Comparison of ENCODE assay signal across 32 cellular contexts in genomic region chr9:4504250-4504649, GRCh38. TPM values are rescaled to one million over a fixed set of nuclear protein-coding genes. Genes with fewer than 3 reads are reported as not detected.
"Had no signal": no experiment of that assay in that cellular context is flagged by ENCODE, and none has a peak within 500 bp of the region (broad histone marks: within the 10 kb centered on the region; RNA-seq: fewer than 3 reads in every experiment).

No MANE protein-coding gene starts in this region.

- H3K9me3 Mint-ChIP-seq: activated CD4-positive, alpha-beta memory T cell treated with anti-CD3 and anti-CD28 coated beads for 36 hours; activated naive CD4-positive, alpha-beta T cell treated with anti-CD3 and anti-CD28 coated beads for 36 hours; activated naive CD4-positive, alpha-beta T cell treated with anti-CD3 and anti-CD28 coated beads, Interleukin-2, amount 50 U/mL, for 72 hours; activated T-helper 1 cell treated with anti-CD3 and anti-CD28 coated beads, Interleukin-12 subunit alpha, Interleukin-12 subunit beta, Interleukin-2, Interleukin-4 antibody, amounts not matched to agents 30 ng/mL and 10 ng/mL and 1 ng/mL, durations not matched to agents 14 hours and 24 hours and 36 hours; activated T-helper 2 cell treated with anti-CD3 and anti-CD28 coated beads, Interferon-gamma antibody, Interleukin-2, Interleukin-4, amounts not matched to agents 10 μg/mL and 5 μg/mL and 100 μg/mL, durations not matched to agents 14 hours and 24 hours and 36 hours; dendritic cell treated with granulocyte-macrophage colony-stimulating factor and Interleukin-4, amounts not matched to agents 40 ng/mL and 50 ng/mL, for 4 days had no signal

- H3K27me3 Mint-ChIP-seq: activated CD4-positive, alpha-beta memory T cell treated with anti-CD3 and anti-CD28 coated beads for 36 hours; activated CD4-positive, alpha-beta T cell treated with anti-CD3 and anti-CD28 coated beads, Interleukin-2, amount 10 ng/mL, durations not matched to agents 24 days and 14 days; brain; dendritic cell treated with granulocyte-macrophage colony-stimulating factor and Interleukin-4, amounts not matched to agents 40 ng/mL and 50 ng/mL, for 4 days had no signal

- H3K27ac ChIP-seq: ascending aorta, breast epithelium, cardiac muscle cell, coronary artery, dorsolateral prefrontal cortex, esophagus muscularis mucosa, foreskin keratinocyte, gastrocnemius medialis, heart left ventricle had no signal

- H3K36me3 Mint-ChIP-seq: activated CD4-positive, alpha-beta memory T cell treated with anti-CD3 and anti-CD28 coated beads for 36 hours; activated CD8-positive, alpha-beta memory T cell treated with anti-CD3 and anti-CD28 coated beads, Interleukin-2, amount 10 ng/mL, durations not matched to agents 7 days and 5 days; activated naive CD4-positive, alpha-beta T cell treated with anti-CD3 and anti-CD28 coated beads, Interleukin-2, amount 50 U/mL, for 72 hours; activated naive CD8-positive, alpha-beta T cell treated with anti-CD3 and anti-CD28 coated beads, Interleukin-2, amount 10 ng/mL, durations not matched to agents 7 days and 5 days had no signal

- H3K27ac Mint-ChIP-seq: activated CD4-positive, alpha-beta memory T cell treated with anti-CD3 and anti-CD28 coated beads for 36 hours; activated CD4-positive, alpha-beta T cell treated with anti-CD3 and anti-CD28 coated beads for 36 hours; activated CD4-positive, alpha-beta T cell treated with anti-CD3 and anti-CD28 coated beads, Interleukin-2, amount 10 ng/mL, durations not matched to agents 24 days and 14 days; activated CD8-positive, alpha-beta memory T cell treated with anti-CD3 and anti-CD28 coated beads, Interleukin-2, amount 10 ng/mL, durations not matched to agents 7 days and 5 days; activated CD8-positive, alpha-beta T cell treated with anti-CD3 and anti-CD28 coated beads, Interleukin-2, amount 10 ng/mL, durations not matched to agents 7 days and 5 days; activated naive CD4-positive, alpha-beta T cell treated with anti-CD3 and anti-CD28 coated beads for 36 hours; activated naive CD4-positive, alpha-beta T cell treated with anti-CD3 and anti-CD28 coated beads, Interleukin-2, amount 50 U/mL, for 72 hours; activated naive CD8-positive, alpha-beta T cell treated with anti-CD3 and anti-CD28 coated beads, Interleukin-2, amount 10 ng/mL, durations not matched to agents 7 days and 5 days; activated T-helper 1 cell treated with anti-CD3 and anti-CD28 coated beads, Interleukin-12 subunit alpha, Interleukin-12 subunit beta, Interleukin-2, Interleukin-4 antibody, amounts not matched to agents 30 ng/mL and 10 ng/mL and 1 ng/mL, durations not matched to agents 14 hours and 24 hours and 36 hours; activated T-helper 2 cell treated with anti-CD3 and anti-CD28 coated beads, Interferon-gamma antibody, Interleukin-2, Interleukin-4, amounts not matched to agents 10 μg/mL and 5 μg/mL and 100 μg/mL, durations not matched to agents 14 hours and 24 hours and 36 hours; brain; dendritic cell treated with granulocyte-macrophage colony-stimulating factor and Interleukin-4, amounts not matched to agents 40 ng/mL and 50 ng/mL, for 4 days had no signal

- ATAC-seq: activated CD4-positive, alpha-beta T cell treated with anti-CD3 and anti-CD28 coated beads for 36 hours; activated CD8-positive, alpha-beta memory T cell treated with anti-CD3 and anti-CD28 coated beads, Interleukin-2, amount 10 ng/mL, durations not matched to agents 7 days and 5 days; activated CD8-positive, alpha-beta T cell treated with anti-CD3 and anti-CD28 coated beads, Interleukin-2, amount 10 ng/mL, durations not matched to agents 7 days and 5 days; activated naive CD4-positive, alpha-beta T cell treated with anti-CD3 and anti-CD28 coated beads, Interleukin-2, amount 50 U/mL, for 72 hours; foreskin keratinocyte; gastrocnemius medialis; heart left ventricle had no signal

- DNase-seq: activated CD4-positive, alpha-beta memory T cell treated with anti-CD3 and anti-CD28 coated beads for 36 hours; activated CD4-positive, alpha-beta T cell treated with anti-CD3 and anti-CD28 coated beads for 36 hours; activated CD4-positive, alpha-beta T cell treated with anti-CD3 and anti-CD28 coated beads, Interleukin-2, amount 10 ng/mL, durations not matched to agents 24 days and 14 days; activated CD4-positive, CD25-positive, alpha-beta regulatory T cell; activated CD4-positive, CD25-positive, alpha-beta regulatory T cell treated with anti-CD3 and anti-CD28 coated beads, Interleukin-2, amount 50 U/mL, for 72 hours; activated CD8-positive, alpha-beta memory T cell treated with anti-CD3 and anti-CD28 coated beads, Interleukin-2, amount 10 ng/mL, durations not matched to agents 7 days and 5 days; activated CD8-positive, alpha-beta memory T cell treated with anti-CD3 and anti-CD28 coated beads, Interleukin-2, amount 50 U/mL, for 4 hours; activated CD8-positive, alpha-beta T cell treated with anti-CD3 and anti-CD28 coated beads, Interleukin-2, amount 10 ng/mL, durations not matched to agents 7 days and 5 days; activated effector memory CD4-positive, alpha-beta T cell treated with anti-CD3 and anti-CD28 coated beads, Interleukin-2, amount 50 U/mL, for 16 hours; activated naive CD4-positive, alpha-beta T cell treated with anti-CD3 and anti-CD28 coated beads for 36 hours; activated naive CD8-positive, alpha-beta T cell treated with anti-CD3 and anti-CD28 coated beads, Interleukin-2, amount 10 ng/mL, durations not matched to agents 7 days and 5 days; activated T-cell treated with anti-CD3 and anti-CD28 coated beads, Interleukin-2, amount 50 U/mL, for 1 hour; activated T-cell treated with anti-CD3 and anti-CD28 coated beads, Interleukin-2, amount 50 U/mL, for 48 hours; central memory CD4-positive, alpha-beta T cell; dorsolateral prefrontal cortex; effector memory CD4-positive, alpha-beta T cell; erythroblast; foreskin keratinocyte; gastrocnemius medialis; glutamatergic neuron; heart left ventricle; T-helper 2 cell had no signal

- H3K4me3 Mint-ChIP-seq: activated CD4-positive, alpha-beta memory T cell treated with anti-CD3 and anti-CD28 coated beads for 36 hours; activated CD4-positive, alpha-beta T cell treated with anti-CD3 and anti-CD28 coated beads for 36 hours; activated CD4-positive, alpha-beta T cell treated with anti-CD3 and anti-CD28 coated beads, Interleukin-2, amount 10 ng/mL, durations not matched to agents 24 days and 14 days; activated CD8-positive, alpha-beta memory T cell treated with anti-CD3 and anti-CD28 coated beads, Interleukin-2, amount 10 ng/mL, durations not matched to agents 7 days and 5 days; activated CD8-positive, alpha-beta T cell treated with anti-CD3 and anti-CD28 coated beads, Interleukin-2, amount 10 ng/mL, durations not matched to agents 7 days and 5 days; activated naive CD4-positive, alpha-beta T cell treated with anti-CD3 and anti-CD28 coated beads for 36 hours; activated naive CD8-positive, alpha-beta T cell treated with anti-CD3 and anti-CD28 coated beads, Interleukin-2, amount 10 ng/mL, durations not matched to agents 7 days and 5 days; activated T-helper 1 cell treated with anti-CD3 and anti-CD28 coated beads, Interleukin-12 subunit alpha, Interleukin-12 subunit beta, Interleukin-2, Interleukin-4 antibody, amounts not matched to agents 30 ng/mL and 10 ng/mL and 1 ng/mL, durations not matched to agents 14 hours and 24 hours and 36 hours; brain; dendritic cell treated with granulocyte-macrophage colony-stimulating factor and Interleukin-4, amounts not matched to agents 40 ng/mL and 50 ng/mL, for 4 days had no signal

- H3K4me1 Mint-ChIP-seq: activated CD4-positive, alpha-beta T cell treated with anti-CD3 and anti-CD28 coated beads for 36 hours; activated naive CD8-positive, alpha-beta T cell treated with anti-CD3 and anti-CD28 coated beads, Interleukin-2, amount 10 ng/mL, durations not matched to agents 7 days and 5 days had no signal

RNA-seq across cellular contexts. Expression of gene SLC1A1, which starts 14.0 kb away (rescaled TPM):
- total RNA-seq: activated CD4-positive, alpha-beta memory T cell treated with anti-CD3 and anti-CD28 coated beads for 36 hours; activated CD4-positive, alpha-beta T cell treated with anti-CD3 and anti-CD28 coated beads, Interleukin-2, amount 10 ng/mL, durations not matched to agents 24 days and 14 days; activated naive CD4-positive, alpha-beta T cell treated with anti-CD3 and anti-CD28 coated beads for 36 hours; activated T-helper 1 cell treated with anti-CD3 and anti-CD28 coated beads, Interleukin-12 subunit alpha, Interleukin-12 subunit beta, Interleukin-2, Interleukin-4 antibody, amounts not matched to agents 30 ng/mL and 10 ng/mL and 1 ng/mL, durations not matched to agents 14 hours and 24 hours and 36 hours; activated T-helper 2 cell treated with anti-CD3 and anti-CD28 coated beads, Interferon-gamma antibody, Interleukin-2, Interleukin-4, amounts not matched to agents 10 μg/mL and 5 μg/mL and 100 μg/mL, durations not matched to agents 14 hours and 24 hours and 36 hours; foreskin keratinocyte had no signal
